23 cellular contexts compared by ENCODE assay signal in the genomic region with DNA sequence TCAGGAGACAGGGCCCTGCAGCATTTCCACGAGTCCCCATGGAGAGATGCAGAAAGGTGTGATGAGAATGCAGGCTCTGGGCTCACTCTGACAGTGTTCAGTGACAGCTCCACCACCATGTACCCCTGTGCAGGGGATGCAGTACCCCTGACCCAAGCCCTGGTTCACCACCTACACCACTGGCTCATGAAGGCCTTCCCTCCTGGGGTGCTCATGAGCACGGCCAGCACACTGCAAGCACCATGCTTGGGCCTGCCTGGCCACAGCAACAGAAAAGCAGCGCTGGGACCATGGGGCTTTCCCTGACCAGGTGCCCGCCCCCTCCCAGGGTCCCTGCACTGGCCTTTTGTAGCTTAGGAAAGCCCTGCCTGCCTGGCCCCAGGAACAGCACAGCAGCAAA. TPM values are rescaled to one million over a fixed set of nuclear protein-coding genes. Genes with fewer than 3 reads are reported as not detected.
DNase-seq lines count a peak whose midpoint lies in the region; ATAC-seq and TF ChIP-seq lines count a peak whose summit lies in the region.
"Had no signal": no experiment of that assay in that cellular context is flagged by ENCODE, and none has a peak within 500 bp of the region (broad histone marks: within the 10 kb centered on the region; RNA-seq: fewer than 3 reads in every experiment).

No MANE protein-coding gene starts in this region.

- H3K9me2 ChIP-seq in PC-3 (replicated peaks; ENCODE audit: low read length) = no peaks in the 10 kb centered on the region

- peak overlapping the region in 5 of 7 donors; percentile 69 to 90 (median 80) for H3K27ac Mint-ChIP-seq in CD4-positive, alpha-beta memory T cell
- peak overlapping the region; percentile 82 for H3K27ac Mint-ChIP-seq in central memory CD8-positive, alpha-beta T cell (ENCODE audit: low read depth)

- H3K9me1 ChIP-seq in IMR-90 (ENCODE audit: insufficient read depth, low read length) = peaks cover 34% of the 10 kb centered on the region

- dilution Hi-C loops in IMR-90 (cut with HindIII; ENCODE audit: low sequenced_read_pairs, unreplicated experiment) = no loop called here

- H3K9me3 ChIP-seq in CD4-positive, alpha-beta memory T cell (ENCODE audit: control insufficient read depth in 1 of 2, low read length in 2 of 2) = no peaks in the 10 kb centered on the region
- H3K9me3 ChIP-seq in IMR-90 (ENCODE audit: control insufficient read depth, insufficient read depth, low read length) = no peaks in the 10 kb centered on the region
- H3K9me3 ChIP-seq in spleen = no peaks in the 10 kb centered on the region
- no peaks in the 10 kb centered on the region for H3K9me3 ChIP-seq in PC-3 (ENCODE audit: low read length)

- TF ChIP-seq POLR2A in IMR-90 (IDR thresholded peaks at IDR 0.05; ENCODE audit: low read depth, low read length) (no peak), spleen (IDR thresholded peaks at IDR 0.05) (no peak)

- peak overlapping the region; percentile 77 for H2BK120ac ChIP-seq in IMR-90 (ENCODE audit: low read depth, low read length)

- H3K4me3 ChIP-seq in CD4-positive, alpha-beta memory T cell (ENCODE audit: low read length in 2 of 2) = no peak overlapping the region
- no peak overlapping the region for H3K4me3 ChIP-seq in IMR-90 (ENCODE audit: insufficient read depth, low read depth, low read length)
- H3K4me3 ChIP-seq in spleen = no peak overlapping the region
- H3K4me3 ChIP-seq in PC-3 (ENCODE audit: low read length) = no peak overlapping the region
- H3K4me3 ChIP-seq: cardiac muscle cell, GM23248, lung had no signal

- peak overlapping the region; percentile 1 for H3K27ac ChIP-seq in CD4-positive, alpha-beta memory T cell (ENCODE audit: low read depth, low read length)
- peak overlapping the region; percentile 82; the same call in 1 of the 2 replicates for H3K27ac ChIP-seq in IMR-90 (ENCODE audit: insufficient read depth, low read length)
- H3K27ac ChIP-seq in spleen = peak overlapping the region in 7 of 8 donors; percentile 2 to 89 (median 64)
- no peak overlapping the region for H3K27ac ChIP-seq in PC-3 (ENCODE audit: low read length)
- H3K27ac ChIP-seq: cardiac muscle cell, GM23248, HL-60 had no signal

- no peak overlapping the region for H3K9ac ChIP-seq in IMR-90 (ENCODE audit: low read depth, low read length)
- H3K9ac ChIP-seq in PC-3 (ENCODE audit: low read length) = no peak overlapping the region
- H3K9ac ChIP-seq: GM23248 had no signal

- peak overlapping the region; percentile 72 for H3K14ac ChIP-seq in IMR-90 (replicated peaks; ENCODE audit: low read depth, low read length)

- POLR2A ChIA-PET in CD4-positive, alpha-beta memory T cell (lab: Charles Lee; ENCODE audit: partially characterized antibody) = interaction anchor here (1.1 to 18.1 kb wide), 5 partner anchors 15 to 120 kb away, joined by 3 to 195 read pairs (median 60); a partner anchor contains a TSS
- POLR2A ChIA-PET in IMR-90 (lab: Charles Lee; ENCODE audit: unreplicated experiment) (no interaction called here), PC-3 (lab: Charles Lee; ENCODE audit: unreplicated experiment) (no interaction called here)

- no peaks in the 10 kb centered on the region for H3F3A ChIP-seq in PC-3 (ENCODE audit: low read length, unreplicated experiment)

- H2AK9ac ChIP-seq in IMR-90 (replicated peaks; ENCODE audit: low read depth, low read length, poor library complexity) = peak overlapping the region; percentile 34

- H3K36me3 ChIP-seq in CD4-positive, alpha-beta memory T cell (ENCODE audit: insufficient read depth, low read length) = peaks cover 80% of the 10 kb centered on the region
- H3K36me3 ChIP-seq in IMR-90 (ENCODE audit: control insufficient read depth, insufficient read depth, low read length) (peaks cover 54% of the 10 kb centered on the region), spleen (peaks cover 0 to 100% (median 80%) of the 10 kb centered on the region in 6 donors), PC-3 (ENCODE audit: low read depth, low read length) (peaks cover 37% of the 10 kb centered on the region; the same call in 1 of the 2 replicates)

- BruUV-seq in IMR-90 (replicated peaks; lab: Mats Ljungman, UMichigan) = no TSS peak
- BruUV-seq in PC-3 (replicated peaks; lab: Mats Ljungman, UMichigan) = no TSS peak

- peaks cover 37 to 100% (median 66%) of the 10 kb centered on the region in 4 donors for H3K4me1 Mint-ChIP-seq in CD4-positive, alpha-beta memory T cell
- H3K4me1 Mint-ChIP-seq in central memory CD8-positive, alpha-beta T cell = peaks cover 82% of the 10 kb centered on the region

- no peaks in the 10 kb centered on the region for H3K27me3 ChIP-seq in CD4-positive, alpha-beta memory T cell (ENCODE audit: insufficient read depth, low read length)
- H3K27me3 ChIP-seq in IMR-90 (ENCODE audit: control insufficient read depth, insufficient read depth, low read length) (no peaks in the 10 kb centered on the region), spleen (replicated peaks in 1 of 7) (no peaks in the 10 kb centered on the region), PC-3 (ENCODE audit: low read length) (no peaks in the 10 kb centered on the region)
- H3K27me3 ChIP-seq: cardiac muscle cell had no signal

- H3K36me3 Mint-ChIP-seq in CD4-positive, alpha-beta memory T cell = peaks cover 87 to 95% of the 10 kb centered on the region in 2 donors
- H3K36me3 Mint-ChIP-seq in central memory CD8-positive, alpha-beta T cell (ENCODE audit: insufficient read depth) = peaks cover 42% of the 10 kb centered on the region

- H3K79me1 ChIP-seq in IMR-90 (ENCODE audit: low read depth in 1 of 2, low read length in 2 of 2) = peaks cover 0 to 4% of the 10 kb centered on the region in 2 experiments; a peak in 1 of 4 replicates

- peaks cover 76% of the 10 kb centered on the region for H3K4me1 ChIP-seq in CD4-positive, alpha-beta memory T cell (ENCODE audit: insufficient read depth, low read length)
- peaks cover 35% of the 10 kb centered on the region for H3K4me1 ChIP-seq in IMR-90 (ENCODE audit: control insufficient read depth, insufficient read depth, low read length)
- peaks cover 0 to 47% (median 3%) of the 10 kb centered on the region in 6 donors for H3K4me1 ChIP-seq in spleen
- peaks cover 7% of the 10 kb centered on the region for H3K4me1 ChIP-seq in PC-3 (ENCODE audit: insufficient read depth, low read length)

- H3K56ac ChIP-seq in IMR-90 (ENCODE audit: extremely low read depth, insufficient read depth, low read length) = no peak overlapping the region

- in situ Hi-C loops in IMR-90 (cut with MboI; ENCODE audit: low sequenced_read_pairs) = loop anchor here (10.0 kb wide), 1 partner anchor 425 kb away; a partner anchor contains a TSS

- H4K8ac ChIP-seq in IMR-90 (ENCODE audit: low read depth in 2 of 2, low read length in 2 of 2) = 0 out of 4 replicates have a peak overlapping the region, but pooled peaks of 1 of the 2 experiments have one; percentile 65

- peak overlapping the region; percentile 67 for H2BK5ac ChIP-seq in IMR-90 (ENCODE audit: low read depth, low read length, poor library complexity, severe bottlenecking)

- H3K4me3 Mint-ChIP-seq in CD4-positive, alpha-beta memory T cell = peak overlapping the region in 1 of 8 donors; percentile 10
- peak overlapping the region; percentile 51 for H3K4me3 Mint-ChIP-seq in central memory CD8-positive, alpha-beta T cell

- peak overlapping the region; percentile 8; the same call in 1 of the 2 replicates for H4K5ac ChIP-seq in IMR-90 (ENCODE audit: low read depth, low read length)

- H4K20me1 ChIP-seq in IMR-90 (ENCODE audit: insufficient read depth, low read length) (peaks cover 7% of the 10 kb centered on the region; the same call in 1 of the 2 replicates), PC-3 (ENCODE audit: low read length) (no peaks in the 10 kb centered on the region)

- DNase-seq in CD4-positive, alpha-beta memory T cell = no peak
- DNase-seq in IMR-90 = no peak
- DNase-seq in central memory CD8-positive, alpha-beta T cell (ENCODE audit: low spot score in 2 of 2) = no peak
- no peak for DNase-seq in spleen
- DNase-seq in activated effector memory CD4-positive, alpha-beta T cell treated with Interleukin-2 at 50 U/mL for 16 hours = no peak
- DNase-seq in PC-3 = no peak
- DNase-seq: activated effector memory CD4-positive, alpha-beta T cell treated with anti-CD3 and anti-CD28 coated beads, Interleukin-2, amount 50 U/mL, for 16 hours; DND-41; erythroblast; foreskin melanocyte; GM23248; hypothalamus; NCI-H524 treated with DMSO at 0.1 percent for 48 hours; occipital lobe; right cardiac atrium; SW 1271 had no signal

- H2AFZ ChIP-seq in IMR-90 (replicated peaks; ENCODE audit: low read length, poor library complexity) = no peak overlapping the region
- no peak overlapping the region for H2AFZ ChIP-seq in PC-3 (ENCODE audit: low read length)
- H2AFZ ChIP-seq: GM23248 had no signal

- H3K23ac ChIP-seq in IMR-90 (ENCODE audit: low read depth, low read length) = 0 out of 2 replicates have a peak overlapping the region, but pooled peaks have one; percentile 64

- intact Hi-C loops in CD4-positive, alpha-beta memory T cell (cut with micrococcal nuclease) = no loop called here
- intact Hi-C loops in IMR-90 (cut with micrococcal nuclease) (loop anchor here (2.0 kb wide), 2 partner anchors 23 to 37 kb away; no protein-coding TSS in a partner anchor), spleen (cut with DNase I; ENCODE audit: low total_unique reads) (no loop called here), PC-3 (cut with micrococcal nuclease) (loop anchor here (5.0 kb wide), 1 partner anchor 38 kb away; no protein-coding TSS in a partner anchor)

- no peaks in the 10 kb centered on the region for H3K27me3 Mint-ChIP-seq in CD4-positive, alpha-beta memory T cell
- H3K27me3 Mint-ChIP-seq in central memory CD8-positive, alpha-beta T cell = no peaks in the 10 kb centered on the region

- H3K4ac ChIP-seq in IMR-90 (ENCODE audit: low read depth, low read length) = peak overlapping the region; percentile 76; the same call in 1 of the 2 replicates

- peaks cover 0 to 2% (median 0%) of the 10 kb centered on the region in 8 donors for H3K9me3 Mint-ChIP-seq in CD4-positive, alpha-beta memory T cell
- H3K9me3 Mint-ChIP-seq in central memory CD8-positive, alpha-beta T cell = no peaks in the 10 kb centered on the region

- H4K91ac ChIP-seq in IMR-90 (ENCODE audit: insufficient read depth, low read depth, low read length) = peak overlapping the region; percentile 67; the same call in 1 of the 2 replicates

- H2AK5ac ChIP-seq in IMR-90 (ENCODE audit: low read depth, low read length) = peak overlapping the region; percentile 87

- TF ChIP-seq RAD21 in IMR-90 (IDR thresholded peaks at IDR 0.05; ENCODE audit: low read length) = no peak

- 0 out of 2 replicates have a peak overlapping the region, but pooled peaks have one; percentile 73 for H2BK20ac ChIP-seq in IMR-90 (ENCODE audit: low read depth, low read length)

- CTCF ChIA-PET in CD4-positive, alpha-beta memory T cell (lab: Charles Lee; ENCODE audit: partially characterized antibody) = interaction anchor here (1.3 to 23.5 kb wide), 5 partner anchors 11 to 283 kb away, joined by 3 to 677 read pairs (median 36); no protein-coding TSS in a partner anchor
- CTCF ChIA-PET in IMR-90 (lab: Yijun Ruan, JAX) (no interaction called here), PC-3 (lab: Charles Lee) (no interaction called here)

- H3K18ac ChIP-seq in IMR-90 (ENCODE audit: low read depth, low read length) = peak overlapping the region; percentile 80; the same call in 1 of the 2 replicates

- TF ChIP-seq CTCF in IMR-90 (conservative IDR thresholded peaks at IDR 0.05; ENCODE audit: low read depth, low read length) (no peak), spleen (IDR thresholded peaks at IDR 0.05 in 8 of 11, conservative IDR thresholded peaks at IDR 0.05 in 3 of 11) (no peak), PC-3 (conservative IDR thresholded peaks at IDR 0.05; ENCODE audit: low read depth, low read length) (no peak)

- no peaks in the 10 kb centered on the region for H3K79me2 ChIP-seq in PC-3 (ENCODE audit: low read length)

- WGBS in IMR-90 (ENCODE audit: extremely low coverage in 2 of 2, insufficient read length in 1 of 2), 2 experiments = 92% methylated on average over 2 of the region's 4 CpGs; no CpG with 5 or more reads in 1 of the 2 experiments
- WGBS in spleen, 5 donors = 77 to 95% (median 92%) methylated on average over 3 to 4 of the region's 4 CpGs

- H3K4me2 ChIP-seq in IMR-90 (ENCODE audit: low read depth, low read length) (no peak overlapping the region), PC-3 (ENCODE audit: low read length) (no peak overlapping the region)

- peak overlapping the region; percentile 2; the same call in 2 of the 3 replicates for H2BK15ac ChIP-seq in IMR-90 (ENCODE audit: low read depth, low read length)

- no peak for ATAC-seq in IMR-90 (ENCODE audit: low read depth)
- no peak for ATAC-seq in central memory CD8-positive, alpha-beta T cell (replicated peaks; ENCODE audit: extremely low read depth, poor library complexity, severe bottlenecking)
- ATAC-seq in HG03354 (IDR thresholded peaks at IDR 0.05; ENCODE audit: poor library complexity, severe bottlenecking, unreplicated experiment) = no peak
- ATAC-seq in PC-3 = no peak
- ATAC-seq: right cardiac atrium, Right ventricle myocardium inferior had no signal

RNA-seq across cellular contexts. Expression of a gene that starts 6.2 kb away (rescaled TPM):
- 1 to 10 TPM; 8.6 to 9.6 TPM for total RNA-seq in CD4-positive, alpha-beta memory T cell
- 10 to 100 TPM in 1 of 2 donors, 1 to 10 TPM in 1; 6.1 to 13.6 TPM for polyA plus RNA-seq in CD4-positive, alpha-beta memory T cell
- total RNA-seq in IMR-90 (2012; rRNA removed) (under 0.01 TPM in 1 of 2 replicates, not detected in the other), spleen (10 to 100 TPM in 5 of 7 donors, 1 to 10 TPM in 2; 6.6 to 35.3 (median 16.0) TPM), PC-3 (2014; rRNA removed) (not detected in 2 replicates)
- polyA plus RNA-seq in IMR-90 (2012; rRNA removed) (not detected in 2 replicates), spleen (1 to 10 TPM; 2.5 to 3.7 (median 2.6) TPM)
- not detected in 2 replicates for polyA plus RNA-seq in IMR-90 (2012; cell fraction: cytosol; rRNA removed)
- polyA plus RNA-seq in IMR-90 (2012; cell fraction: nucleus; rRNA removed; ENCODE audit: low replicate concordance) = not detected in 2 replicates
- total RNA-seq: cardiac muscle cell, GM23248, M059J, occipital lobe had no signal
- polyA plus RNA-seq: GM23248, keratinocyte had no signal

RNA-seq across cellular contexts. Expression of a gene that starts 46.2 kb away (rescaled TPM):
- 10 to 100 TPM; 42.5 to 43.3 TPM for total RNA-seq in CD4-positive, alpha-beta memory T cell
- polyA plus RNA-seq in CD4-positive, alpha-beta memory T cell = 10 to 100 TPM in 1 of 2 donors, under 1 TPM in 1; 0.73 to 10.8 TPM
- total RNA-seq in IMR-90 (2012; rRNA removed) (16.1 and 20.1 TPM in 2 replicates), spleen (10 to 100 TPM; 22.9 to 40.1 (median 34.3) TPM), PC-3 (2014; rRNA removed) (15.4 and 16.9 TPM in 2 replicates)
- polyA plus RNA-seq in IMR-90 (2012; rRNA removed) (12.0 and 13.7 TPM in 2 replicates), spleen (1 to 10 TPM; 5.2 to 7.9 (median 5.7) TPM)
- polyA plus RNA-seq in IMR-90 (2012; cell fraction: cytosol; rRNA removed) = 6.7 and 10.1 TPM in 2 replicates
- 6.8 and 8.8 TPM in 2 replicates for polyA plus RNA-seq in IMR-90 (2012; cell fraction: nucleus; rRNA removed; ENCODE audit: low replicate concordance)

Comparison
In these comparisons a context has a peak if more than half of its experiments do, and no peak if none do; other contexts are left out.
1. intact Hi-C loops: an anchor here in IMR-90 (2.0 kb wide) and PC-3 (5.0 kb wide); none called in CD4-positive, alpha-beta memory T cell and spleen.